In genomic region chr20:45813006-45813340, GRCh38 we compare ENCODE assay signal across 1 cellular context.
TF ChIP-seq lines count a peak whose summit lies in the region.

No MANE protein-coding gene starts in this region.

TF ChIP-seq in HepG2, 621 proteins besides CTCF, POLR2A, EP300 and RAD21 (continued from another document):
- no peak for TF ChIP-seq CENPBD1 (CRISPR knock-in tag; IDR thresholded peaks at IDR 0.05; ENCODE audit: borderline replicate concordance, low read depth)
- 0 out of 2 replicates have a peak, but pooled peaks have one; percentile 75 for TF ChIP-seq ATF5 (CRISPR knock-in tag; IDR thresholded peaks at IDR 0.05; ENCODE audit: low read depth)
- 0 out of 2 replicates have a peak, but pooled peaks have one; percentile 42 for TF ChIP-seq ZNF704 (CRISPR knock-in tag; IDR thresholded peaks at IDR 0.05; ENCODE audit: borderline replicate concordance)
- no peak for TF ChIP-seq SMARCC2 (IDR thresholded peaks at IDR 0.05)
- no peak for TF ChIP-seq ZBTB49 (CRISPR knock-in tag; IDR thresholded peaks at IDR 0.05; ENCODE audit: borderline replicate concordance)
- no peak for TF ChIP-seq ZNF10 (CRISPR knock-in tag; IDR thresholded peaks at IDR 0.05; ENCODE audit: borderline replicate concordance, low read depth)
- no peak for TF ChIP-seq KLF6 (CRISPR knock-in tag; IDR thresholded peaks at IDR 0.05)
- no peak for TF ChIP-seq SNRNP70 (IDR thresholded peaks at IDR 0.05; ENCODE audit: low read depth, low read length)
- TF ChIP-seq ZNF770 (CRISPR knock-in tag; IDR thresholded peaks at IDR 0.05), result no peak
- no peak for TF ChIP-seq MXD3 (CRISPR knock-in tag; IDR thresholded peaks at IDR 0.05)
- no peak for TF ChIP-seq ARID4A (CRISPR knock-in tag; IDR thresholded peaks at IDR 0.05; ENCODE audit: borderline replicate concordance)
- TF ChIP-seq ZNF841 (CRISPR knock-in tag; IDR thresholded peaks at IDR 0.05; ENCODE audit: borderline replicate concordance), result no peak
- no peak for TF ChIP-seq ZNF569 (CRISPR knock-in tag; IDR thresholded peaks at IDR 0.05; ENCODE audit: borderline replicate concordance)
- no peak for TF ChIP-seq RFX5 (IDR thresholded peaks at IDR 0.05; ENCODE audit: low read depth, low read length)
- TF ChIP-seq ZNF275 (CRISPR knock-in tag; IDR thresholded peaks at IDR 0.05; ENCODE audit: borderline replicate concordance), result no peak
- 0 out of 2 replicates have a peak, but pooled peaks have one; percentile 7 for TF ChIP-seq ZNF777 (CRISPR knock-in tag; IDR thresholded peaks at IDR 0.05)
- TF ChIP-seq CENPX (CRISPR knock-in tag; IDR thresholded peaks at IDR 0.05), result no peak
- peak; percentile 47; the same call in 1 of the 2 replicates for TF ChIP-seq ZNF414 (CRISPR knock-in tag; IDR thresholded peaks at IDR 0.05)
- no peak for TF ChIP-seq RCOR2 (CRISPR knock-in tag; IDR thresholded peaks at IDR 0.05)
- no peak for TF ChIP-seq NCOA1 (CRISPR knock-in tag; IDR thresholded peaks at IDR 0.05)
- TF ChIP-seq ZIK1 (CRISPR knock-in tag; IDR thresholded peaks at IDR 0.05; ENCODE audit: borderline replicate concordance, low read depth), result no peak
- no peak for TF ChIP-seq NAIF1 (CRISPR knock-in tag; IDR thresholded peaks at IDR 0.05; ENCODE audit: borderline replicate concordance)
- no peak for TF ChIP-seq MIXL1 (CRISPR knock-in tag; IDR thresholded peaks at IDR 0.05)
- TF ChIP-seq XRCC5 (optimal IDR thresholded peaks at IDR 0.05; ENCODE audit: low read length), result no peak
- no peak for TF ChIP-seq ZFP41 (CRISPR knock-in tag; IDR thresholded peaks at IDR 0.05; ENCODE audit: borderline replicate concordance)
- no peak for TF ChIP-seq TFE3 (CRISPR knock-in tag; IDR thresholded peaks at IDR 0.05)
- TF ChIP-seq ATF2 (CRISPR knock-in tag; IDR thresholded peaks at IDR 0.05), result no peak
- no peak for TF ChIP-seq CBFB (CRISPR knock-in tag; IDR thresholded peaks at IDR 0.05)
- TF ChIP-seq TFAP4 (IDR thresholded peaks at IDR 0.05; ENCODE audit: borderline replicate concordance, low read depth), result no peak
- TF ChIP-seq E2F1 (CRISPR knock-in tag; IDR thresholded peaks at IDR 0.05), result no peak
- TF ChIP-seq ZNF549 (CRISPR knock-in tag; IDR thresholded peaks at IDR 0.05), result no peak
- TF ChIP-seq ZBTB26 (CRISPR knock-in tag; IDR thresholded peaks at IDR 0.05; ENCODE audit: borderline replicate concordance), result no peak
- TF ChIP-seq ZSCAN20 (CRISPR knock-in tag; IDR thresholded peaks at IDR 0.05; ENCODE audit: borderline replicate concordance), result no peak
- no peak for TF ChIP-seq SALL1 (CRISPR knock-in tag; IDR thresholded peaks at IDR 0.05)
- TF ChIP-seq ZNF296 (CRISPR knock-in tag; conservative IDR thresholded peaks at IDR 0.05), result no peak
